In genomic region chr2:38601463-38602135, GRCh38 we compare ENCODE assay signal across 8 cellular contexts. TPM values are rescaled to one million over a fixed set of nuclear protein-coding genes. Genes with fewer than 3 reads are reported as not detected.
DNase-seq lines count a peak whose midpoint lies in the region; ATAC-seq, FAIRE-seq and TF ChIP-seq lines count a peak whose summit lies in the region.

No MANE protein-coding gene starts in this region.

- peak overlapping the region; percentile 88 to 97 (median 94) for H3K9ac ChIP-seq in skeletal muscle tissue (ENCODE audit: low read depth in 1 of 3, low read length in 3 of 3)

- H3K4me1 ChIP-seq in hepatocyte (ENCODE audit: insufficient read depth) (peaks cover 23% of the 10 kb centered on the region), skeletal muscle tissue (ENCODE audit: control insufficient read depth in 3 of 3, insufficient read depth in 3 of 3, low read length in 3 of 3) (peaks cover 25 to 35% (median 29%) of the 10 kb centered on the region in 3 donors)

- H3K27ac ChIP-seq in hepatocyte: peak overlapping the region; percentile 100
- peak overlapping the region; percentile 99 for H3K27ac ChIP-seq in skeletal muscle tissue (ENCODE audit: low read depth, low read length)

- peaks cover 58% of the 10 kb centered on the region for H3K79me2 ChIP-seq in hepatocyte

- H3K9me3 Mint-ChIP-seq in activated CD8-positive, alpha-beta T cell treated with anti-CD3 and anti-CD28 coated beads, Interleukin-2, amount 10 ng/mL, durations not matched to agents 7 days and 5 days (ENCODE audit: insufficient read depth): no peaks in the 10 kb centered on the region

- H3K27me3 Mint-ChIP-seq in activated CD8-positive, alpha-beta T cell treated with anti-CD3 and anti-CD28 coated beads, Interleukin-2, amount 10 ng/mL, durations not matched to agents 7 days and 5 days (ENCODE audit: low read depth): no peaks in the 10 kb centered on the region

- peak overlapping the region; percentile 81 for H3K27ac Mint-ChIP-seq in activated CD8-positive, alpha-beta T cell treated with anti-CD3 and anti-CD28 coated beads, Interleukin-2, amount 10 ng/mL, durations not matched to agents 7 days and 5 days

- H3K36me3 ChIP-seq in hepatocyte (replicated peaks; ENCODE audit: insufficient read depth, low read depth): no peaks in the 10 kb centered on the region
- no peaks in the 10 kb centered on the region for H3K36me3 ChIP-seq in skeletal muscle tissue (ENCODE audit: control insufficient read depth in 3 of 3, insufficient read depth in 3 of 3, low read length in 3 of 3)

- peaks cover 53% of the 10 kb centered on the region for H4K20me1 ChIP-seq in hepatocyte (ENCODE audit: insufficient read depth, poor library complexity, severe bottlenecking)

- H2AFZ ChIP-seq in hepatocyte: peak overlapping the region; percentile 78

- H3K9me3 ChIP-seq in hepatocyte (ENCODE audit: low read depth) (no peaks in the 10 kb centered on the region), skeletal muscle tissue (ENCODE audit: control insufficient read depth in 3 of 3, low read length in 3 of 3) (no peaks in the 10 kb centered on the region)

- CTCF ChIA-PET in activated CD8-positive, alpha-beta T cell treated with anti-CD3 and anti-CD28 coated beads, Interleukin-2, amount 10 ng/mL, durations not matched to agents 7 days and 5 days (lab: Charles Lee): interaction anchor here (0.7 to 15.5 kb wide), 18 partner anchors 11 to 150 kb away, joined by 3 to 195 read pairs (median 8); partner anchors contain the start of genes GALM and SRSF7

- H3K4me2 ChIP-seq in hepatocyte: peak overlapping the region; percentile 79

- H3K9me2 ChIP-seq in hepatocyte (replicated peaks; ENCODE audit: insufficient read depth): no peaks in the 10 kb centered on the region

- WGBS in hepatocyte (ENCODE audit: low lambda C conversion rate, missing lambda C conversion rate): under 1% methylated on average over 25 of the region's 25 CpGs

- H3K27me3 ChIP-seq in hepatocyte: no peaks in the 10 kb centered on the region
- no peaks in the 10 kb centered on the region for H3K27me3 ChIP-seq in skeletal muscle tissue (ENCODE audit: control insufficient read depth in 3 of 3, insufficient read depth in 3 of 3, low read length in 3 of 3)

- DNase-seq in DMS 273 (lab: John Stamatoyannopoulos, UW; ENCODE audit: unreplicated experiment) (peak; percentile 74), hepatocyte (ENCODE audit: low spot score) (peak; percentile 16), NCI-H2029 (lab: John Stamatoyannopoulos, UW) (no peak), AG20443 (ENCODE audit: low spot score) (no peak), D721Med (ENCODE audit: insufficient read length, low spot score) (no peak)
- DNase-seq in activated CD8-positive, alpha-beta T cell treated with anti-CD3 and anti-CD28 coated beads, Interleukin-2, amount 10 ng/mL, durations not matched to agents 7 days and 5 days: peak; percentile 39

- peak overlapping the region; percentile 34 for H3K4me3 ChIP-seq in hepatocyte
- H3K4me3 ChIP-seq in skeletal muscle tissue (ENCODE audit: low read length in 3 of 3): peak overlapping the region; percentile 75 to 86 (median 86)

- H3K4me1 Mint-ChIP-seq in activated CD8-positive, alpha-beta T cell treated with anti-CD3 and anti-CD28 coated beads, Interleukin-2, amount 10 ng/mL, durations not matched to agents 7 days and 5 days (ENCODE audit: low read depth): peaks cover 51% of the 10 kb centered on the region

- POLR2A ChIA-PET in activated CD8-positive, alpha-beta T cell treated with anti-CD3 and anti-CD28 coated beads, Interleukin-2, amount 10 ng/mL, durations not matched to agents 7 days and 5 days (lab: Charles Lee): interaction anchor here (0.6 to 9.1 kb wide), 15 partner anchors 12 to 152 kb away, joined by 3 to 85 read pairs (median 4); partner anchors contain the start of genes GALM and SRSF7

- FAIRE-seq in D721Med (lab: Jason Lieb, UNC): no peak

- ATAC-seq in HG02973 (IDR thresholded peaks at IDR 0.05; ENCODE audit: unreplicated experiment): peak; percentile 2
- ATAC-seq in activated CD8-positive, alpha-beta T cell treated with anti-CD3 and anti-CD28 coated beads, Interleukin-2, amount 10 ng/mL, durations not matched to agents 7 days and 5 days: no peak

- H3K4me3 Mint-ChIP-seq in activated CD8-positive, alpha-beta T cell treated with anti-CD3 and anti-CD28 coated beads, Interleukin-2, amount 10 ng/mL, durations not matched to agents 7 days and 5 days: peak overlapping the region; percentile 89

- no peak for TF ChIP-seq CTCF in hepatocyte (IDR thresholded peaks at IDR 0.05; ENCODE audit: poor library complexity)
- TF ChIP-seq CTCF in D721Med (IDR thresholded peaks at IDR 0.05; ENCODE audit: insufficient read depth, missing control alignments): no peak

- peaks cover 11% of the 10 kb centered on the region for H3K36me3 Mint-ChIP-seq in activated CD8-positive, alpha-beta T cell treated with anti-CD3 and anti-CD28 coated beads, Interleukin-2, amount 10 ng/mL, durations not matched to agents 7 days and 5 days (ENCODE audit: low read depth)

RNA-seq across cellular contexts. Expression of gene HNRNPLL, which starts 1.1 kb away (rescaled TPM):
- total RNA-seq in activated CD8-positive, alpha-beta T cell treated with anti-CD3 and anti-CD28 coated beads, Interleukin-2, amount 10 ng/mL, durations not matched to agents 7 days and 5 days: 10 to 100 TPM; 46.5 to 46.6 TPM
- total RNA-seq in hepatocyte (38.7 and 55.7 TPM in 2 replicates), skeletal muscle tissue (48.0 TPM)
- 37.6 and 55.5 TPM in 2 replicates for polyA plus RNA-seq in hepatocyte

Comparison
In these comparisons a context has a peak if more than half of its experiments do, and no peak if none do; other contexts are left out.
1. DNase-seq: peak in DMS 273 (single experiment), activated CD8-positive, alpha-beta T cell treated with anti-CD3 and anti-CD28 coated beads, Interleukin-2, amount 10 ng/mL, durations not matched to agents 7 days and 5 days (single experiment) and hepatocyte (single experiment); none in NCI-H2029 (single experiment), AG20443 (single experiment) and D721Med (single experiment).